In the genomic region with DNA sequence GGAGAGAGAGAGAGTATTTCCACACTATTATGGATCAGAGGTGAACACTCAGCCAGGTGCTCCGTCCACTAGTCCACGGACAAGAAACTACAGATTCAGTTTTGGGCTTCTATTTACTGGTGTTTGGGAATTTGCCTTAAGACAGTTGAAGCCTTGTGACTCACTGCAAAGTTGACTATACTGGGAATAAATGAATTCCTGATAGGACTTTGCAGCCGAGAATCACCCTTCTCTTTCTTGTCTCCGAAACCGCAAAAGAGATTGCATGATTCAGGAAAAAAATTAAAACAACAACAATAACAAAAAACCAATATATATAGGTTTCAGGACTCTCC, we compare ENCODE assay signal across 1 cellular context.
TF ChIP-seq lines count a peak whose summit lies in the region.

No MANE protein-coding gene starts in this region.

TF ChIP-seq in liver, 16 proteins besides CTCF, POLR2A, EP300 and RAD21 (continued from another document):
- no peak for TF ChIP-seq ZBTB33 (IDR thresholded peaks at IDR 0.05)
- no peak for TF ChIP-seq HNF4A (conservative IDR thresholded peaks at IDR 0.05)
- TF ChIP-seq TAF1 (conservative IDR thresholded peaks at IDR 0.05), result no peak
- TF ChIP-seq, protein P1, sequence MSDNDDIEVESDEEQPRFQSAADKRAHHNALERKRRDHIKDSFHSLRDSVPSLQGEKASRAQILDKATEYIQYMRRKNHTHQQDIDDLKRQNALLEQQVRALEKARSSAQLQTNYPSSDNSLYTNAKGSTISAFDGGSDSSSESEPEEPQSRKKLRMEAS (IDR thresholded peaks at IDR 0.05), result no peak
- no peak for TF ChIP-seq YY1 (IDR thresholded peaks at IDR 0.05)
